8 cellular contexts compared by ENCODE assay signal in genomic region chr1:1614204-1614953, GRCh38. TPM values are rescaled to one million over a fixed set of nuclear protein-coding genes. Genes with fewer than 3 reads are reported as not detected.
DNase-seq lines count a peak whose midpoint lies in the region; ATAC-seq, FAIRE-seq and TF ChIP-seq lines count a peak whose summit lies in the region.

No MANE protein-coding gene starts in this region.

- H3K27ac ChIP-seq in GM12878 (ENCODE audit: control insufficient read depth, insufficient read depth) (no peak overlapping the region), smooth muscle cell (ENCODE audit: low read depth) (peak overlapping the region; percentile 100)

- H3K27me3 ChIP-seq in GM12878 (replicated peaks in 1 of 2; ENCODE audit: control insufficient read depth in 2 of 2, insufficient read depth in 2 of 2, low read length in 1 of 2): no peaks in the 10 kb centered on the region; a peak in 1 of 4 replicates
- H3K27me3 ChIP-seq in smooth muscle cell (ENCODE audit: low read depth): no peaks in the 10 kb centered on the region

- in situ Hi-C loops in GM12878 (cut with MboI): no loop called here

- peak overlapping the region; percentile 75 for H3K4me2 ChIP-seq in GM12878 (ENCODE audit: control insufficient read depth, insufficient read depth)
- peak overlapping the region; percentile 91 for H3K4me2 ChIP-seq in smooth muscle cell

- intact Hi-C loops in GM12878 (cut with micrococcal nuclease; ENCODE audit: unreplicated experiment): no loop called here

- BruUV-seq in GM12878 (replicated peaks; lab: Mats Ljungman, UMichigan): TSS peak; percentile 80

- SMC1A ChIA-PET in GM12878 (lab: Charles Lee; ENCODE audit: uncharacterized antibody, unreplicated experiment): interaction anchor here (1.0 to 1.8 kb wide), 3 partner anchors 12 to 291 kb away, joined by 3 to 9 read pairs (median 4); no protein-coding TSS in a partner anchor

- TF ChIP-seq CTCF in GM12878 (IDR thresholded peaks at IDR 0.05 in 2 of 3, conservative IDR thresholded peaks at IDR 0.05 in 1 of 3; ENCODE audit: control insufficient read depth in 2 of 3, extremely low read depth in 1 of 3, insufficient read depth in 1 of 3, low read depth in 3 of 3, low read length in 3 of 3): no peak
- no peak for TF ChIP-seq CTCF in smooth muscle cell (IDR thresholded peaks at IDR 0.05; ENCODE audit: borderline replicate concordance, insufficient read depth, poor library complexity, severe bottlenecking)
- TF ChIP-seq CTCF in D721Med (IDR thresholded peaks at IDR 0.05; ENCODE audit: insufficient read depth, missing control alignments): no peak
- TF ChIP-seq CTCF in GM10248 (IDR thresholded peaks at IDR 0.05; ENCODE audit: control extremely low read depth, extremely low read depth, low read depth, missing control alignments): no peak

- peaks cover 4% of the 10 kb centered on the region for H3F3A ChIP-seq in smooth muscle cell (ENCODE audit: low read depth)

- H3K36me3 ChIP-seq in GM12878 (ENCODE audit: control insufficient read depth in 2 of 2, insufficient read depth in 2 of 2, low read length in 1 of 2) (peaks cover 0 to 2% of the 10 kb centered on the region in 2 experiments; a peak in 1 of 4 replicates), smooth muscle cell (ENCODE audit: low read depth) (no peaks in the 10 kb centered on the region)

- no peak for TF ChIP-seq EP300 in GM12878 (IDR thresholded peaks at IDR 0.05; ENCODE audit: borderline replicate concordance in 1 of 2, control insufficient read depth in 1 of 2, low read depth in 2 of 2, low read length in 2 of 2)

- peak overlapping the region; percentile 24; the same call in 1 of the 2 replicates for H3K9ac ChIP-seq in GM12878 (ENCODE audit: control insufficient read depth, insufficient read depth, low read length)
- peak overlapping the region; percentile 100 for H3K9ac ChIP-seq in smooth muscle cell (ENCODE audit: low read depth)

- DNase-seq in NCI-H1417 (lab: John Stamatoyannopoulos, UW) (peak in 2 of 3 experiments; percentile 19 to 53), NCI-H1417 treated with DMSO at 0.1 percent for 48 hours (lab: John Stamatoyannopoulos, UW) (no peak), GM12878 (ENCODE audit: low read depth, low spot score) (no peak), smooth muscle cell (lab: John Stamatoyannopoulos, UW; ENCODE audit: unreplicated experiment) (peak; percentile 44), D721Med (ENCODE audit: insufficient read length, low spot score) (no peak), GM10248 (ENCODE audit: extremely low spot score) (no peak)

- H3K9me3 ChIP-seq in GM12878 (replicated peaks; ENCODE audit: control insufficient read depth, insufficient read depth, low read length) (no peaks in the 10 kb centered on the region), iPS-18c (ENCODE audit: control insufficient read depth, insufficient read depth, low read length) (no peaks in the 10 kb centered on the region), smooth muscle cell (replicated peaks; ENCODE audit: low read depth) (no peaks in the 10 kb centered on the region)

- RAD21 ChIA-PET in GM12878 (lab: Charles Lee; ENCODE audit: unreplicated experiment): interaction anchor here (1.2 to 2.8 kb wide), 3 partner anchors 15 to 64 kb away, joined by 3 to 8 read pairs (median 7); no protein-coding TSS in a partner anchor

- H3K4me1 ChIP-seq in GM12878 (ENCODE audit: control insufficient read depth, insufficient read depth, low read length) (peaks cover 15% of the 10 kb centered on the region), smooth muscle cell (ENCODE audit: low read depth) (peaks cover 15% of the 10 kb centered on the region)

- ATAC-seq in SK-N-SH treated with all-trans-retinoic acid at 6 μM for 48 hours (peak; percentile 2; the same call in 2 of the 3 replicates), GM12878 (no peak)

- no peak for TF ChIP-seq POLR2A in GM12878 (IDR thresholded peaks at IDR 0.05; ENCODE audit: low read depth, low read length)

- 0 out of 2 replicates have a peak, but pooled peaks cover 3% of the 10 kb centered on the region for H4K20me1 ChIP-seq in GM12878 (ENCODE audit: control insufficient read depth, insufficient read depth)
- H4K20me1 ChIP-seq in smooth muscle cell (ENCODE audit: low read depth): peaks cover 49% of the 10 kb centered on the region

- FAIRE-seq in GM12878 (lab: Jason Lieb, UNC) (peak; percentile 18), D721Med (lab: Jason Lieb, UNC) (no peak)

- H2AFZ ChIP-seq in GM12878 (ENCODE audit: control insufficient read depth, low read depth, low read length) (no peak overlapping the region; the same call in 1 of the 2 replicates), smooth muscle cell (ENCODE audit: low read depth) (no peak overlapping the region)

- peak overlapping the region; percentile 80 for H3K4me3 ChIP-seq in GM12878
- peak overlapping the region; percentile 99 for H3K4me3 ChIP-seq in iPS-18c (ENCODE audit: insufficient read depth, low read depth, low read length)
- H3K4me3 ChIP-seq in smooth muscle cell: peak overlapping the region; percentile 97

- 58% methylated on average over 30 of the region's 30 CpGs for WGBS in GM12878 (ENCODE audit: insufficient coverage, insufficient replicate concordance, low lambda C conversion rate, missing lambda C conversion rate)
- 19% methylated on average over 30 of the region's 30 CpGs for WGBS in smooth muscle cell (ENCODE audit: low lambda C conversion rate)

- POLR2A ChIA-PET in GM12878 (lab: Charles Lee) (interaction anchor here (0.5 to 1.5 kb wide), 3 partner anchors 15 to 294 kb away, joined by 3 to 8 read pairs (median 4); no protein-coding TSS in a partner anchor), GM10248 (lab: Yijun Ruan, JAX) (interaction anchor here (0.7 kb wide), 1 partner anchor 37 kb away, joined by 3 read pairs; no protein-coding TSS in a partner anchor)

- peaks cover 3% of the 10 kb centered on the region for H3K79me2 ChIP-seq in GM12878 (ENCODE audit: control insufficient read depth, insufficient read depth, low read length)
- H3K79me2 ChIP-seq in smooth muscle cell (ENCODE audit: low read depth): peaks cover 35% of the 10 kb centered on the region

- CTCF ChIA-PET in GM12878 (lab: Yijun Ruan, JAX) (interaction anchor here (1.0 to 1.6 kb wide), 3 partner anchors 10 to 16 kb away, joined by 3 to 6 read pairs (median 5); no protein-coding TSS in a partner anchor), GM10248 (lab: Yijun Ruan, JAX) (interaction anchor here (0.8 to 1.6 kb wide), 4 partner anchors 8 to 64 kb away, joined by 3 to 4 read pairs (median 3); no protein-coding TSS in a partner anchor)

- TF ChIP-seq RAD21 in GM12878 (IDR thresholded peaks at IDR 0.05; ENCODE audit: insufficient read depth, low read depth, low read length): no peak

RNA-seq across cellular contexts. Expression of gene MIB2, which starts 0.9 kb away (rescaled TPM):
- total RNA-seq in GM12878 (2013; cell fraction: nucleolus; rRNA removed): 80.2 and 99.1 TPM in 2 replicates
- total RNA-seq in GM12878 (2014; rRNA removed) (13.9 and 17.1 TPM in 2 replicates), GM12878 (2014; rRNA removed; fragmentation: Illumina TruSeq; extraction: Trizol) (1.8 and 2.3 TPM in 2 replicates), GM12878 (2021) (25.4 and 26.8 TPM in 2 replicates), smooth muscle cell (21.9 and 42.7 TPM in 2 replicates)
- polyA plus RNA-seq in GM12878 (2011; ENCODE audit: low read depth): 7.1 TPM
- polyA plus RNA-seq in GM12878 (2011; rRNA removed) (3.2 and 5.5 TPM in 2 replicates), GM12878 (2014; fragmentation: Illumina TruSeq; extraction: Trizol) (0.60 and 0.78 TPM in 2 replicates), GM12878 (2014; fragmentation: Nextera tagmentation; extraction: Ambion mirVana) (under 1 TPM in 1 of 2 experiments, not detected in 1; 0.42 TPM), GM12878 (2014; rRNA removed) (17.4 and 23.0 TPM in 2 replicates), GM12878 (2016; fragmentation: Nextera tagmentation; extraction: Ambion mirVana) (10 to 100 TPM; 10.9 to 15.4 TPM), smooth muscle cell (61.2 and 71.2 TPM in 2 replicates)
- 9.8 and 20.7 TPM in 2 replicates for polyA plus RNA-seq in GM12878 (2011; cell fraction: cytosol; rRNA removed)
- 125 and 131 TPM in 2 replicates for polyA plus RNA-seq in GM12878 (2011; cell fraction: nucleus; rRNA removed)
- 30.3 and 35.7 TPM in 2 replicates for polyA plus RNA-seq in GM12878 (2012)
- polyA minus RNA-seq in GM12878 (2011; rRNA and poly(A)+ RNA removed): 7.2 and 11.2 TPM in 2 replicates
- 8.7 and 9.5 TPM in 2 replicates for polyA minus RNA-seq in GM12878 (2011; cell fraction: cytosol; rRNA and poly(A)+ RNA removed)
- 21.6 and 34.3 TPM in 2 replicates for polyA minus RNA-seq in GM12878 (2011; cell fraction: nucleus; rRNA and poly(A)+ RNA removed)

RNA-seq across cellular contexts. Expression of gene FNDC10, which starts 14.4 kb away (rescaled TPM):
- 0.46 and 0.59 TPM in 2 replicates for total RNA-seq in GM12878 (2013; cell fraction: nucleolus; rRNA removed)
- total RNA-seq in GM12878 (2014; rRNA removed) (0.22 and 0.23 TPM in 2 replicates), GM12878 (2014; rRNA removed; fragmentation: Illumina TruSeq; extraction: Trizol) (0.27 and 0.28 TPM in 2 replicates), GM12878 (2021) (1.0 and 1.3 TPM in 2 replicates), smooth muscle cell (3.3 and 9.1 TPM in 2 replicates)
- polyA plus RNA-seq in GM12878 (2011; ENCODE audit: low read depth): 0.50 TPM
- polyA plus RNA-seq in GM12878 (2011; rRNA removed) (not detected in 2 replicates), GM12878 (2014; fragmentation: Illumina TruSeq; extraction: Trizol) (0.18 TPM in 1 of 2 replicates, not detected in the other), GM12878 (2014; fragmentation: Nextera tagmentation; extraction: Ambion mirVana) (under 1 TPM in 1 of 2 experiments, not detected in 1; 0.05 TPM), GM12878 (2014; rRNA removed) (0.79 and 1.1 TPM in 2 replicates), GM12878 (2016; fragmentation: Nextera tagmentation; extraction: Ambion mirVana) (not detected), smooth muscle cell (14.2 and 22.5 TPM in 2 replicates)
- polyA plus RNA-seq in GM12878 (2011; cell fraction: cytosol; rRNA removed): 0.05 TPM in 1 of 2 replicates, not detected in the other
- polyA plus RNA-seq in GM12878 (2011; cell fraction: nucleus; rRNA removed): 0.09 TPM in 1 of 2 replicates, not detected in the other
- 1.0 and 1.2 TPM in 2 replicates for polyA plus RNA-seq in GM12878 (2012)
- polyA minus RNA-seq in GM12878 (2011; rRNA and poly(A)+ RNA removed): 0.10 TPM in 1 of 2 replicates, not detected in the other
- not detected in 2 replicates for polyA minus RNA-seq in GM12878 (2011; cell fraction: cytosol; rRNA and poly(A)+ RNA removed)
- polyA minus RNA-seq in GM12878 (2011; cell fraction: nucleus; rRNA and poly(A)+ RNA removed): not detected in 2 replicates

RNA-seq across cellular contexts. Expression of gene MMP23B, which starts 17.6 kb away (rescaled TPM):
- 0.90 and 1.4 TPM in 2 replicates for total RNA-seq in GM12878 (2013; cell fraction: nucleolus; rRNA removed)
- total RNA-seq in GM12878 (2014; rRNA removed) (0.34 and 0.54 TPM in 2 replicates), GM12878 (2014; rRNA removed; fragmentation: Illumina TruSeq; extraction: Trizol) (not detected in 2 replicates), GM12878 (2021) (0.51 and 0.74 TPM in 2 replicates), smooth muscle cell (81.7 and 89.8 TPM in 2 replicates)
- polyA plus RNA-seq in GM12878 (2011; ENCODE audit: low read depth): not detected
- polyA plus RNA-seq in GM12878 (2011; rRNA removed) (0.33 TPM in 1 of 2 replicates, not detected in the other), GM12878 (2014; fragmentation: Illumina TruSeq; extraction: Trizol) (not detected in 2 replicates), GM12878 (2014; fragmentation: Nextera tagmentation; extraction: Ambion mirVana) (not detected), GM12878 (2014; rRNA removed) (0.33 and 0.43 TPM in 2 replicates), GM12878 (2016; fragmentation: Nextera tagmentation; extraction: Ambion mirVana) (under 1 TPM; 0.25 to 0.76 TPM), smooth muscle cell (197 and 218 TPM in 2 replicates)
- polyA plus RNA-seq in GM12878 (2011; cell fraction: cytosol; rRNA removed): 0.04 and 0.22 TPM in 2 replicates
- polyA plus RNA-seq in GM12878 (2011; cell fraction: nucleus; rRNA removed): 7.0 and 8.0 TPM in 2 replicates
- polyA plus RNA-seq in GM12878 (2012): 1.3 and 1.5 TPM in 2 replicates
- polyA minus RNA-seq in GM12878 (2011; rRNA and poly(A)+ RNA removed): 0.31 TPM in 1 of 2 replicates, not detected in the other
- polyA minus RNA-seq in GM12878 (2011; cell fraction: cytosol; rRNA and poly(A)+ RNA removed): not detected in 2 replicates
- polyA minus RNA-seq in GM12878 (2011; cell fraction: nucleus; rRNA and poly(A)+ RNA removed): 2.1 TPM in 1 of 2 replicates, not detected in the other

RNA-seq across cellular contexts. Expression of gene SSU72, which starts 39.7 kb away (rescaled TPM):
- total RNA-seq in GM12878 (2013; cell fraction: nucleolus; rRNA removed): 51.4 and 55.8 TPM in 2 replicates
- total RNA-seq in GM12878 (2014; rRNA removed) (61.6 and 67.8 TPM in 2 replicates), GM12878 (2014; rRNA removed; fragmentation: Illumina TruSeq; extraction: Trizol) (38.1 and 42.5 TPM in 2 replicates), GM12878 (2021) (92.6 and 97.4 TPM in 2 replicates), smooth muscle cell (77.3 and 116 TPM in 2 replicates)
- 38.3 TPM for polyA plus RNA-seq in GM12878 (2011; ENCODE audit: low read depth)
- polyA plus RNA-seq in GM12878 (2011; rRNA removed) (46.7 and 53.3 TPM in 2 replicates), GM12878 (2014; fragmentation: Illumina TruSeq; extraction: Trizol) (66.7 and 84.0 TPM in 2 replicates), GM12878 (2014; fragmentation: Nextera tagmentation; extraction: Ambion mirVana) (10 to 100 TPM; 28.6 to 60.5 TPM), GM12878 (2014; rRNA removed) (110 and 117 TPM in 2 replicates), GM12878 (2016; fragmentation: Nextera tagmentation; extraction: Ambion mirVana) (100 to 1,000 TPM in 1 of 2 experiments, 10 to 100 TPM in 1; 67.5 to 172 TPM), smooth muscle cell (223 and 231 TPM in 2 replicates)
- 59.7 and 66.8 TPM in 2 replicates for polyA plus RNA-seq in GM12878 (2011; cell fraction: cytosol; rRNA removed)
- polyA plus RNA-seq in GM12878 (2011; cell fraction: nucleus; rRNA removed): 63.3 and 72.6 TPM in 2 replicates
- 73.2 and 74.8 TPM in 2 replicates for polyA plus RNA-seq in GM12878 (2012)
- polyA minus RNA-seq in GM12878 (2011; rRNA and poly(A)+ RNA removed): 32.8 and 47.5 TPM in 2 replicates
- 24.9 and 28.1 TPM in 2 replicates for polyA minus RNA-seq in GM12878 (2011; cell fraction: cytosol; rRNA and poly(A)+ RNA removed)
- 19.0 and 37.2 TPM in 2 replicates for polyA minus RNA-seq in GM12878 (2011; cell fraction: nucleus; rRNA and poly(A)+ RNA removed)

RNA-seq across cellular contexts. Expression of gene CDK11B, which starts 44.4 kb away (rescaled TPM):
- total RNA-seq in GM12878 (2013; cell fraction: nucleolus; rRNA removed): 4.8 and 6.2 TPM in 2 replicates
- 15.4 and 17.1 TPM in 2 replicates for total RNA-seq in GM12878 (2014; rRNA removed)
- 10.8 and 11.9 TPM in 2 replicates for total RNA-seq in GM12878 (2014; rRNA removed; fragmentation: Illumina TruSeq; extraction: Trizol)
- 24.0 and 24.2 TPM in 2 replicates for total RNA-seq in GM12878 (2021)
- 12.6 TPM for polyA plus RNA-seq in GM12878 (2011; ENCODE audit: low read depth)
- polyA plus RNA-seq in GM12878 (2011; rRNA removed): 2.8 and 5.3 TPM in 2 replicates
- polyA plus RNA-seq in GM12878 (2011; cell fraction: cytosol; rRNA removed): 7.7 and 10.3 TPM in 2 replicates
- 25.6 and 48.4 TPM in 2 replicates for polyA plus RNA-seq in GM12878 (2011; cell fraction: nucleus; rRNA removed)
- polyA plus RNA-seq in GM12878 (2012): 20.1 and 22.9 TPM in 2 replicates
- polyA plus RNA-seq in GM12878 (2014; fragmentation: Illumina TruSeq; extraction: Trizol): 30.9 and 43.8 TPM in 2 replicates
- 1 to 10 TPM; 3.2 to 6.9 TPM for polyA plus RNA-seq in GM12878 (2014; fragmentation: Nextera tagmentation; extraction: Ambion mirVana)
- 19.4 and 23.2 TPM in 2 replicates for polyA plus RNA-seq in GM12878 (2014; rRNA removed)
- 10 to 100 TPM; 18.9 to 22.4 TPM for polyA plus RNA-seq in GM12878 (2016; fragmentation: Nextera tagmentation; extraction: Ambion mirVana)
- 2.2 and 3.0 TPM in 2 replicates for polyA minus RNA-seq in GM12878 (2011; rRNA and poly(A)+ RNA removed)
- polyA minus RNA-seq in GM12878 (2011; cell fraction: cytosol; rRNA and poly(A)+ RNA removed): 3.4 and 3.7 TPM in 2 replicates
- polyA minus RNA-seq in GM12878 (2011; cell fraction: nucleus; rRNA and poly(A)+ RNA removed): 2.4 and 3.8 TPM in 2 replicates
- total RNA-seq in smooth muscle cell: 12.1 and 15.6 TPM in 2 replicates
- 13.7 and 21.1 TPM in 2 replicates for polyA plus RNA-seq in smooth muscle cell

Comparison
In these comparisons a context has a peak if more than half of its experiments do, and no peak if none do; other contexts are left out.
1. DNase-seq: peak in NCI-H1417 (2 of 3) and smooth muscle cell (single experiment); none in NCI-H1417 treated with DMSO at 0.1 percent for 48 hours (single experiment), GM12878 (single experiment), D721Med (single experiment) and GM10248 (single experiment).
2. RNA of gene MMP23B, which starts 17.6 kb away (total RNA-seq): 81.7 to 89.8 TPM in smooth muscle cell; 0.34 to 1.4 TPM in GM12878; every median in the first group is over 10 times any median in the second.
3. Peak in every context shown above with its lines, with median percentiles within 50 percentile points of each other: H3K4me3 ChIP-seq.